1 cellular context compared by ENCODE assay signal in the genomic region with DNA sequence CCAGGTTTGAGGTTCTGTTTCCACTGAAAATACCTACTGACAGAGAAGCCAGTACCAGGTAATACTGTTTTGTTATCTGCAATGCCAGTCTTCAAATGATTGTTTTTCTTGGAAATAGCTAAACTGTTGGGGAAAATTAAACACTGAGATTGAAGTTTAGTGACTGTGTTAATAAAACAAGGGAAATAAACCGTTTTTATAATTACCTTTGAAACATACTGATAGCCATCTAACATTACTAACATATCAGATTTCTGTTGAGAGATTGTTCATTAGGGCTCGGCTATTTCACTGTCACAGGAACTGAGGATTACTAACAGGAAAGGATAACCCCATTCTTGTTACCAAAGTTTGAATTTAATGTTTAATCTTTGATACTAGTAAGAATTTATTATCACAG.
A peak's percentile ranks its signal among the peaks of the same experiment; 100 is the strongest.
TF ChIP-seq lines count a peak whose summit lies in the region.

No MANE protein-coding gene starts in this region.

TF ChIP-seq in HepG2, 621 proteins besides CTCF, POLR2A, EP300 and RAD21:
- no peak for TF ChIP-seq ARID4A (CRISPR knock-in tag; IDR thresholded peaks at IDR 0.05; ENCODE audit: borderline replicate concordance)
- no peak for TF ChIP-seq MYPOP (CRISPR knock-in tag; IDR thresholded peaks at IDR 0.05)
- TF ChIP-seq ZNF232 (CRISPR knock-in tag; IDR thresholded peaks at IDR 0.05; ENCODE audit: borderline replicate concordance), result no peak
- no peak for TF ChIP-seq ZSCAN20 (CRISPR knock-in tag; IDR thresholded peaks at IDR 0.05; ENCODE audit: borderline replicate concordance)
- TF ChIP-seq ZMYM2 (CRISPR knock-in tag; IDR thresholded peaks at IDR 0.05), result 0 out of 2 replicates have a peak, but pooled peaks have one; percentile 51
- TF ChIP-seq AGO2 (optimal IDR thresholded peaks at IDR 0.05; ENCODE audit: low read depth, low read length), result peak; percentile 16
- no peak for TF ChIP-seq ZFP41 (CRISPR knock-in tag; IDR thresholded peaks at IDR 0.05; ENCODE audit: borderline replicate concordance)
- peak; percentile 55; the same call in 1 of the 2 replicates for TF ChIP-seq BCL6 (CRISPR knock-in tag; IDR thresholded peaks at IDR 0.05)
- peak; percentile 59; the same call in 1 of the 2 replicates for TF ChIP-seq SIX1 (CRISPR knock-in tag; IDR thresholded peaks at IDR 0.05; ENCODE audit: borderline replicate concordance)
- TF ChIP-seq NR1H2 (CRISPR knock-in tag; IDR thresholded peaks at IDR 0.05; ENCODE audit: borderline replicate concordance, low read depth), result no peak
- TF ChIP-seq RBM22 (optimal IDR thresholded peaks at IDR 0.05; ENCODE audit: low read length), result peak; percentile 8
- no peak for TF ChIP-seq KMT2B (CRISPR knock-in tag; IDR thresholded peaks at IDR 0.05)
- TF ChIP-seq KDM3A (CRISPR knock-in tag; IDR thresholded peaks at IDR 0.05; ENCODE audit: low read depth), result no peak
- TF ChIP-seq YEATS2 (CRISPR knock-in tag; IDR thresholded peaks at IDR 0.05; ENCODE audit: borderline replicate concordance), result no peak
- TF ChIP-seq, protein P1, sequence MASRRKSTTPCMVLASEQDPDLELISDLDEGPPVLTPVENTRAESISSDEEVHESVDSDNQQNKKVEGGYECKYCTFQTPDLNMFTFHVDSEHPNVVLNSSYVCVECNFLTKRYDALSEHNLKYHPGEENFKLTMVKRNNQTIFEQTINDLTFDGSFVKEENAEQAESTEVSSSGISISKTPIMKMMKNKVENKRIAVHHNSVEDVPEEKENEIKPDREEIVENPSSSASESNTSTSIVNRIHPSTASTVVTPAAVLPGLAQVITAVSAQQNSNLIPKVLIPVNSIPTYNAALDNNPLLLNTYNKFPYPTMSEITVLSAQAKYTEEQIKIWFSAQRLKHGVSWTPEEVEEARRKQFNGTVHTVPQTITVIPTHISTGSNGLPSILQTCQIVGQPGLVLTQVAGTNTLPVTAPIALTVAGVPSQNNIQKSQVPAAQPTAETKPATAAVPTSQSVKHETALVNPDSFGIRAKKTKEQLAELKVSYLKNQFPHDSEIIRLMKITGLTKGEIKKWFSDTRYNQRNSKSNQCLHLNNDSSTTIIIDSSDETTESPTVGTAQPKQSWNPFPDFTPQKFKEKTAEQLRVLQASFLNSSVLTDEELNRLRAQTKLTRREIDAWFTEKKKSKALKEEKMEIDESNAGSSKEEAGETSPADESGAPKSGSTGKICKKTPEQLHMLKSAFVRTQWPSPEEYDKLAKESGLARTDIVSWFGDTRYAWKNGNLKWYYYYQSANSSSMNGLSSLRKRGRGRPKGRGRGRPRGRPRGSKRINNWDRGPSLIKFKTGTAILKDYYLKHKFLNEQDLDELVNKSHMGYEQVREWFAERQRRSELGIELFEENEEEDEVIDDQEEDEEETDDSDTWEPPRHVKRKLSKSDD (CRISPR knock-in tag; IDR thresholded peaks at IDR 0.05; ENCODE audit: low read depth), result no peak
TF ChIP-seq in HepG2: peak in this region for 5.
